ENCODE assay signal across 28 cellular contexts in the genomic region with DNA sequence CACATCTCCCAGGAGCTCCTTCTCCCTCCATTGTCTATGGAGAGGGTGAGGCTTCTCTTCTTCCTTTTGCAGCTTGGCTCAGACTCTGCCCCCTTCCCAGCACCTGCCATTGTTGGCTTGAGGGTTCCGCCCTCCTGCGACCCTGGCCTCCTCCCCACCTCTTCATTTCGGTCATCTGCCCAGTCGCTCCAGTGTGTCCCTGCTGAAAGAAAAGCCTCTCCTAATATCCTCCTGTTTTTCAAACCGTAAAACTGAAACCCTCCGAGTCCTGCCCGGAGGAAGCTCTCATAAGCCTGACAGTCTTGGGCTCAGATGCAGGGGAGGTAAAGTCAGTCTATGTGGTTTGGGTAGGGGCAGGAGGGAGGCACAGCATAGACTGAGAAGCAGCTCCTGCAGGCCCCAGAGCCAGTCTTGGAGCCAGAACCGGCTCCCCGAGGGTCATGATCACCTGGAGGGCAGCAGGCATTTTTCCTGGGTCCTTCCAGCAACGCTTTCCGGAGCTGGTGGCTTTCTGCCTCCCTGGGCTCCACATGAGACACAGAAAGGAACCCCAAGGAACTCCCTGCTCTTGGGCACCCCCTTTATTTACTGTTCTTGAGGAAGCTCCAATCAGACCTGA.
"Had no signal": no experiment of that assay in that cellular context is flagged by ENCODE, and none has a peak within 500 bp of the region (broad histone marks: within the 10 kb centered on the region; RNA-seq: fewer than 3 reads in every experiment).

No MANE protein-coding gene starts in this region.

- H3K27ac Mint-ChIP-seq: memory B cell; stimulated activated effector memory CD8-positive, alpha-beta T cell treated with anti-CD3 and anti-CD28 coated beads, Interleukin-12 subunit alpha, Interleukin-12 subunit beta, amount 100 ng/mL, for 72 hours had no signal

- H3K4me3 Mint-ChIP-seq: immature natural killer cell; memory B cell; nephron; stimulated activated effector memory CD8-positive, alpha-beta T cell treated with anti-CD3 and anti-CD28 coated beads, Interleukin-12 subunit alpha, Interleukin-12 subunit beta, amount 100 ng/mL, for 72 hours had no signal

- H3K36me3 Mint-ChIP-seq: immature natural killer cell; memory B cell; naive B cell; stimulated activated effector memory CD8-positive, alpha-beta T cell treated with anti-CD3 and anti-CD28 coated beads, Interleukin-12 subunit alpha, Interleukin-12 subunit beta, amount 100 ng/mL, for 72 hours had no signal

- H3K4me1 ChIP-seq: esophagus muscularis mucosa, foreskin keratinocyte, gastroesophageal sphincter, heart left ventricle, pancreas, testis, tibial artery, vagina had no signal

- H3K9me3 Mint-ChIP-seq: immature natural killer cell; memory B cell; stimulated activated effector memory CD8-positive, alpha-beta T cell treated with anti-CD3 and anti-CD28 coated beads, Interleukin-12 subunit alpha, Interleukin-12 subunit beta, amount 100 ng/mL, for 72 hours had no signal

- H3K4me3 ChIP-seq: dorsolateral prefrontal cortex, esophagus muscularis mucosa, gastroesophageal sphincter, heart left ventricle, lung, pancreas, smooth muscle cell, testis, tibial artery, vagina had no signal

- H3K27ac ChIP-seq: dorsolateral prefrontal cortex, esophagus muscularis mucosa, foreskin keratinocyte, gastroesophageal sphincter, heart left ventricle, pancreas, testis, tibial artery, vagina had no signal

- DNase-seq: central memory CD4-positive, alpha-beta T cell; dorsolateral prefrontal cortex; effector CD8-positive, alpha-beta T cell; foreskin keratinocyte; heart left ventricle; hippocampal formation; immature natural killer cell; kidney glomerular epithelial cell; left colon; naive B cell; occipital lobe; pancreas; stimulated activated CD4-positive, alpha-beta T cell treated with anti-CD3 and anti-CD28 coated beads, Interleukin-12 subunit alpha, Interleukin-12 subunit beta, amount 100 ng/mL, for 4 hours; stimulated activated CD4-positive, alpha-beta T cell treated with anti-CD3 and anti-CD28 coated beads, Interleukin-1b, Interleukin-23, amount 100 ng/mL, for 48 hours; stimulated activated CD4-positive, alpha-beta T cell treated with anti-CD3 and anti-CD28 coated beads, Interleukin-4, amount 100 ng/mL, for 24 hours; stimulated activated naive CD4-positive, alpha-beta T cell treated with Interleukin-2 at 50 U/mL for 16 hours; substantia nigra; testis; tibial artery had no signal

- H3K27me3 Mint-ChIP-seq: naive B cell had no signal

- H3K4me1 Mint-ChIP-seq: immature natural killer cell; memory B cell; naive B cell; stimulated activated effector memory CD8-positive, alpha-beta T cell treated with anti-CD3 and anti-CD28 coated beads, Interleukin-12 subunit alpha, Interleukin-12 subunit beta, amount 100 ng/mL, for 72 hours had no signal

- ATAC-seq: foreskin keratinocyte, gastroesophageal sphincter, heart left ventricle, left colon, pancreas, sciatic nerve had no signal

- H3K27me3 ChIP-seq: dorsolateral prefrontal cortex, esophagus muscularis mucosa, foreskin keratinocyte, gastroesophageal sphincter, heart left ventricle, pancreas, testis, tibial artery, vagina had no signal

- H3K4me2 ChIP-seq: smooth muscle cell had no signal

- H3K9me3 ChIP-seq: esophagus muscularis mucosa, gastroesophageal sphincter, heart left ventricle, pancreas, testis, tibial artery, vagina had no signal

- H3K36me3 ChIP-seq: esophagus muscularis mucosa, gastroesophageal sphincter, heart left ventricle, pancreas, tibial artery, vagina had no signal
